ENCODE assay signal across 28 cellular contexts in the genomic region with DNA sequence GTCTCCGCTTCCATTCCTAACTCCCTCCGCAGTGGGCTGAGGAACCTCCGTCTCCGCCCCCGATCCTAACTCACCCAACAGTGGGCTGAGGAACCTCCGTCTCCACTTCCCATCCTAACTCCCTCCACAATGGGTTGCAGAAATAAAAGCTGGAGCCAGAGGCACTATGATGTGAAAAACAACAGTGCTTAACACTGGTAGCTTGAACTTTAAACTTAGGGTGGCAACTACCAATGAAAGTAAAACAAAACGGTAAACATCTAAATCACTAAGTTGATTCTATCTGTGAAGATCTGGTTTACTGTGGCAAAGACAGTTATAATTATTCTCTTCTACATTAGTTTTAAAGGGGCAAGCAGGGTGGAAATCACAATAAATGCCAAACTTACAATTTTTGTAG. TPM values are rescaled to one million over a fixed set of nuclear protein-coding genes. Genes with fewer than 3 reads are reported as not detected.
"Had no signal": no experiment of that assay in that cellular context is flagged by ENCODE, and none has a peak within 500 bp of the region (broad histone marks: within the 10 kb centered on the region; RNA-seq: fewer than 3 reads in every experiment).

No MANE protein-coding gene starts in this region.

- H3K9me3 ChIP-seq: gastrocnemius medialis, heart left ventricle, suprapubic skin, transverse colon, upper lobe of right lung, uterus had no signal

- DNase-seq: dorsolateral prefrontal cortex; effector CD4-positive, alpha-beta T cell; foreskin fibroblast; gastrocnemius medialis; heart left ventricle; left cardiac atrium; natural killer cell; stimulated activated CD4-positive, alpha-beta T cell treated with anti-CD3 and anti-CD28 coated beads, Interleukin-12 subunit alpha, Interleukin-12 subunit beta, amount 100 ng/mL, for 4 hours; stimulated activated CD4-positive, alpha-beta T cell treated with anti-CD3 and anti-CD28 coated beads, Interleukin-1b, Interleukin-23, amount 100 ng/mL, for 48 hours; stimulated activated CD4-positive, alpha-beta T cell treated with anti-CD3 and anti-CD28 coated beads, Interleukin-4, amount 100 ng/mL, for 1 hour; stimulated activated CD8-positive, alpha-beta memory T cell treated with anti-CD3 and anti-CD28 coated beads, Interleukin-4, amount 100 ng/mL, for 48 hours; stimulated activated naive CD4-positive, alpha-beta T cell; stimulated activated naive CD8-positive, alpha-beta T cell treated with anti-CD3 and anti-CD28 coated beads, Interleukin-15, amount 100 ng/mL, for 72 hours; transverse colon; upper lobe of right lung; uterus had no signal

- H3K79me2 ChIP-seq: hepatocyte, parathyroid adenoma had no signal

- ATAC-seq: esophagus mucosa; gastrocnemius medialis; left cardiac atrium; natural killer cell; sciatic nerve; stimulated activated naive CD8-positive, alpha-beta T cell treated with anti-CD3 and anti-CD28 coated beads, Interleukin-15, amount 100 ng/mL, for 72 hours; upper lobe of right lung had no signal

- H3K4me3 ChIP-seq: dorsolateral prefrontal cortex, gastrocnemius medialis, heart left ventricle, hepatocyte, lung, smooth muscle cell, suprapubic skin, transverse colon, upper lobe of right lung, uterus had no signal

- H2AFZ ChIP-seq: hepatocyte, parathyroid adenoma had no signal

- H3K9ac ChIP-seq: parathyroid adenoma had no signal

- H3K27ac ChIP-seq: dorsolateral prefrontal cortex, epithelial cell of prostate, gastrocnemius medialis, heart left ventricle, hepatocyte, parathyroid adenoma, suprapubic skin, transverse colon, upper lobe of right lung, uterus had no signal

- H3K27me3 ChIP-seq: dorsolateral prefrontal cortex, gastrocnemius medialis, heart left ventricle, hepatocyte, suprapubic skin, transverse colon, upper lobe of right lung, uterus had no signal

- H3K36me3 ChIP-seq: uterus had no signal

- H3K4me1 ChIP-seq: gastrocnemius medialis, parathyroid adenoma, suprapubic skin, upper lobe of right lung, uterus had no signal

- H3K4me2 ChIP-seq: hepatocyte, smooth muscle cell had no signal

RNA-seq across cellular contexts. Expression of a gene that starts 25.9 kb away (rescaled TPM):
- total RNA-seq: glomerular endothelial cell, neural crest cell, smooth muscle cell, transverse colon had no signal
- polyA plus RNA-seq: hepatocyte, smooth muscle cell had no signal

RNA-seq across cellular contexts. Expression of a gene that starts 55.4 kb away (rescaled TPM):
- total RNA-seq: glomerular endothelial cell, hepatocyte, kidney epithelial cell, natural killer cell, neural crest cell, progenitor cell of endocrine pancreas had no signal
- polyA plus RNA-seq: hepatocyte had no signal
